Comparison of ENCODE assay signal across 10 cellular contexts in genomic region chr1:89906088-89906487, GRCh38.
A peak's percentile ranks its signal among the peaks of the same experiment; 100 is the strongest.
DNase-seq lines count a peak whose midpoint lies in the region; ATAC-seq, FAIRE-seq and TF ChIP-seq lines count a peak whose summit lies in the region.
"Had no signal": no experiment of that assay in that cellular context is flagged by ENCODE, and none has a peak within 500 bp of the region (broad histone marks: within the 10 kb centered on the region; RNA-seq: fewer than 3 reads in every experiment).

No MANE protein-coding gene starts in this region.

- H3K4me3 ChIP-seq in DOHH2 (ENCODE audit: low read length): no peak overlapping the region
- no peak overlapping the region for H3K4me3 ChIP-seq in ectodermal cell (ENCODE audit: insufficient read depth, low read depth, low read length)
- no peak overlapping the region for H3K4me3 ChIP-seq in psoas muscle
- no peak overlapping the region for H3K4me3 ChIP-seq in esophagus muscularis mucosa
- H3K4me3 ChIP-seq in lower lobe of right lung: no peak overlapping the region
- H3K4me3 ChIP-seq: ascending aorta had no signal

- no peak for TF ChIP-seq EP300 in esophagus muscularis mucosa (IDR thresholded peaks at IDR 0.05)

- 0 out of 2 replicates have a peak overlapping the region, but pooled peaks have one; percentile 28 for H3K4me2 ChIP-seq in DOHH2 (ENCODE audit: low read length)

- H3K9me3 ChIP-seq in DOHH2 (ENCODE audit: control insufficient read depth, insufficient read depth, low read length): no peaks in the 10 kb centered on the region
- H3K9me3 ChIP-seq in ectodermal cell (ENCODE audit: control insufficient read depth, low read length): no peaks in the 10 kb centered on the region
- H3K9me3 ChIP-seq in psoas muscle: no peaks in the 10 kb centered on the region
- no peaks in the 10 kb centered on the region for H3K9me3 ChIP-seq in esophagus muscularis mucosa
- H3K9me3 ChIP-seq in lower lobe of right lung: no peaks in the 10 kb centered on the region
- H3K9me3 ChIP-seq: ascending aorta had no signal

- ATAC-seq in psoas muscle (no peak), HG03095 (IDR thresholded peaks at IDR 0.05; ENCODE audit: unreplicated experiment) (no peak), lower lobe of right lung (no peak)

- peaks cover 7% of the 10 kb centered on the region; the same call in 1 of the 2 replicates for H3K79me2 ChIP-seq in DOHH2 (ENCODE audit: control insufficient read depth, low read length)

- H3K9me2 ChIP-seq in DOHH2 (replicated peaks; ENCODE audit: control insufficient read depth, low read length): no peaks in the 10 kb centered on the region

- intact Hi-C loops in psoas muscle (cut with DNase I) (no loop called here), esophagus muscularis mucosa (cut with DNase I) (no loop called here), lower lobe of right lung (cut with DNase I) (no loop called here)

- H3K27me3 ChIP-seq in DOHH2 (ENCODE audit: control insufficient read depth, low read length) (no peaks in the 10 kb centered on the region), ectodermal cell (ENCODE audit: control insufficient read depth, insufficient read depth, low read length, poor library complexity, severe bottlenecking) (no peaks in the 10 kb centered on the region), psoas muscle (ENCODE audit: insufficient read depth in 3 of 3, low read length in 2 of 3) (no peaks in the 10 kb centered on the region), esophagus muscularis mucosa (no peaks in the 10 kb centered on the region), lower lobe of right lung (ENCODE audit: low read depth) (no peaks in the 10 kb centered on the region)
- H3K27me3 ChIP-seq: ascending aorta had no signal

- H4K20me1 ChIP-seq in DOHH2 (ENCODE audit: control insufficient read depth, insufficient read depth, low read depth, low read length): no peaks in the 10 kb centered on the region

- TF ChIP-seq CTCF in DOHH2 (IDR thresholded peaks at IDR 0.05; ENCODE audit: low read depth, low read length, poor library complexity, severe bottlenecking) (no peak), psoas muscle (IDR thresholded peaks at IDR 0.05) (no peak), esophagus muscularis mucosa (IDR thresholded peaks at IDR 0.05) (no peak), lower lobe of right lung (IDR thresholded peaks at IDR 0.05) (no peak)

- H3F3A ChIP-seq in DOHH2 (ENCODE audit: control insufficient read depth, insufficient read depth): no peaks in the 10 kb centered on the region

- H3K27ac ChIP-seq in DOHH2 (ENCODE audit: low read depth, low read length) (no peak overlapping the region), ectodermal cell (ENCODE audit: insufficient read depth, low read depth, low read length, poor library complexity, severe bottlenecking) (peak overlapping the region; percentile 48), psoas muscle (peak overlapping the region; percentile 72), esophagus muscularis mucosa (replicated peaks in 1 of 4) (peak overlapping the region in 1 of 4 donors; percentile 9), lower lobe of right lung (no peak overlapping the region)

- no peak for TF ChIP-seq POLR2A in esophagus muscularis mucosa (IDR thresholded peaks at IDR 0.05; ENCODE audit: low read depth)
- TF ChIP-seq POLR2A in GM12892 (IDR thresholded peaks at IDR 0.05; ENCODE audit: low read depth, low read length): no peak

- H3K36me3 ChIP-seq in DOHH2 (ENCODE audit: control insufficient read depth, low read length): no peaks in the 10 kb centered on the region
- no peaks in the 10 kb centered on the region for H3K36me3 ChIP-seq in ectodermal cell (ENCODE audit: control insufficient read depth, insufficient read depth, low read length)
- no peaks in the 10 kb centered on the region for H3K36me3 ChIP-seq in psoas muscle (ENCODE audit: insufficient read depth in 1 of 2, low read depth in 1 of 2)
- H3K36me3 ChIP-seq in esophagus muscularis mucosa: no peaks in the 10 kb centered on the region
- no peaks in the 10 kb centered on the region for H3K36me3 ChIP-seq in lower lobe of right lung
- H3K36me3 ChIP-seq: ascending aorta had no signal

- WGBS in ectodermal cell, 2 experiments: 89% methylated on average over 5 of the region's 5 CpGs
- WGBS in psoas muscle, 3 donors: 85 to 93% (median 90%) methylated on average over 5 of the region's 5 CpGs
- 93% methylated on average over 5 of the region's 5 CpGs for WGBS in esophagus muscularis mucosa

- DNase-seq in NCI-H69 (lab: John Stamatoyannopoulos, UW): peak; percentile 9
- no peak for DNase-seq in psoas muscle
- no peak for DNase-seq in esophagus muscularis mucosa (ENCODE audit: extremely low spot score)
- DNase-seq in lower lobe of right lung: no peak
- no peak for DNase-seq in GM12892 (ENCODE audit: insufficient read length)
- DNase-seq: NCI-H146 had no signal

- FAIRE-seq in GM12892 (lab: Jason Lieb, UNC): no peak

- H3K4me1 ChIP-seq in DOHH2 (ENCODE audit: control insufficient read depth, low read length) (peaks cover 40% of the 10 kb centered on the region), ectodermal cell (ENCODE audit: control insufficient read depth, insufficient read depth, low read length) (peaks cover 45% of the 10 kb centered on the region), psoas muscle (peaks cover 79% of the 10 kb centered on the region), esophagus muscularis mucosa (peaks cover 10 to 29% (median 19%) of the 10 kb centered on the region in 4 donors), lower lobe of right lung (peaks cover 22% of the 10 kb centered on the region)

Comparison
In these comparisons a context has a peak if more than half of its experiments do, and no peak if none do; other contexts are left out.
1. H3K27ac ChIP-seq: peak in ectodermal cell (single experiment) and psoas muscle (single experiment); none in DOHH2 (single experiment) and lower lobe of right lung (single experiment).